ENCODE assay signal across 8 cellular contexts in the genomic region with DNA sequence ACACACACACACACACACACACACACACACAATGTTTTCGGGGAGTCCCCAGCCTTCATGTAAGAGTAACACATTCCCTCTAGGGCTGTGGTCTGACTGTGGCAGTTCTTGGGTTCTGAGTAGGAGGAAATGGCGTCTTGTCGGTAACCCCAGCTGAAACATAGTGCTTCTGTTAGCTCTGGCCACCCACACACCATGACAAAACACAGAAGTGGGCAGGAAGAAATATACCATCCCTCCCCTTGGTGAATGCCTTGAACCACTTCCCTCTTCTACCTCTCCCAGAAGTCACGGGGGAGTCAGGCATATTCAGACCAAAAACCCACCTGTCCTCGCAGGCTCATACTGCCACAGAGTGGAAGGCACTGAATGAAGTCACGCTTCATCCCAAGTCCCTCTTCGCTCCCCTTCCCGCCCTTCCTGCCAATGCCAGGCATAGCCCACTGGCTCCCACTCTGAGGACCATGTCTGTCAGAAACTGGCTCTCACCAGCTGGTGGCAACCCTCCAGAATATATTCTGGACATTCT. TPM values are rescaled to one million over a fixed set of nuclear protein-coding genes. Genes with fewer than 3 reads are reported as not detected.
DNase-seq lines count a peak whose midpoint lies in the region; ATAC-seq, FAIRE-seq and TF ChIP-seq lines count a peak whose summit lies in the region.

No MANE protein-coding gene starts in this region.

- dilution Hi-C loops in IMR-90 (cut with HindIII; ENCODE audit: low sequenced_read_pairs, unreplicated experiment), result no loop called here

- no peak overlapping the region for H3K56ac ChIP-seq in IMR-90 (ENCODE audit: extremely low read depth, insufficient read depth, low read length)

- WGBS in IMR-90 (ENCODE audit: extremely low coverage in 2 of 2, insufficient read length in 1 of 2), 2 experiments, result 73% methylated on average over 2 of the region's 8 CpGs; no CpG with 5 or more reads in 1 of the 2 experiments

- H3K36me3 Mint-ChIP-seq in CD8-positive, alpha-beta memory T cell, result peaks cover 3 to 20% (median 13%) of the 10 kb centered on the region in 3 donors

- H2BK20ac ChIP-seq in IMR-90 (ENCODE audit: low read depth, low read length), result no peak overlapping the region; the same call in 1 of the 2 replicates

- no peak overlapping the region for H3K23ac ChIP-seq in IMR-90 (ENCODE audit: low read depth, low read length)

- no peak overlapping the region for H3K27ac ChIP-seq in CD8-positive, alpha-beta memory T cell (ENCODE audit: low read depth, low read length)
- H3K27ac ChIP-seq in IMR-90 (ENCODE audit: insufficient read depth, low read length), result no peak overlapping the region

- ATAC-seq in IMR-90 (ENCODE audit: low read depth), result no peak
- no peak for ATAC-seq in GM19467 (IDR thresholded peaks at IDR 0.05; ENCODE audit: unreplicated experiment)

- H3K4me3 Mint-ChIP-seq in CD8-positive, alpha-beta memory T cell, result peak overlapping the region; percentile 18 to 79 (median 47)

- TF ChIP-seq RAD21 in IMR-90 (IDR thresholded peaks at IDR 0.05; ENCODE audit: low read length), result no peak

- FAIRE-seq in RCC 7860 (lab: Jason Lieb, UNC), result no peak

- H3K9ac ChIP-seq in IMR-90 (ENCODE audit: low read depth, low read length), result no peak overlapping the region

- H2BK15ac ChIP-seq in IMR-90 (ENCODE audit: low read depth, low read length), result no peak overlapping the region

- H2BK5ac ChIP-seq in IMR-90 (ENCODE audit: low read depth, low read length, poor library complexity, severe bottlenecking), result no peak overlapping the region

- no peaks in the 10 kb centered on the region for H3K9me1 ChIP-seq in IMR-90 (ENCODE audit: insufficient read depth, low read length)

- CTCF ChIA-PET in CD8-positive, alpha-beta memory T cell (lab: Charles Lee), result interaction anchor here (0.7 to 13.0 kb wide), 25 partner anchors 8 to 164 kb away, joined by 3 to 169 read pairs (median 4); a partner anchor contains a TSS
- CTCF ChIA-PET in IMR-90 (lab: Yijun Ruan, JAX), result interaction anchor here (0.7 to 3.1 kb wide), 8 partner anchors 8 to 337 kb away, joined by 3 to 16 read pairs (median 4); no protein-coding TSS in a partner anchor

- no peak overlapping the region for H3K14ac ChIP-seq in IMR-90 (replicated peaks; ENCODE audit: low read depth, low read length)

- in situ Hi-C loops in IMR-90 (cut with MboI; ENCODE audit: low sequenced_read_pairs), result loop anchor here (5.0 kb wide), 1 partner anchor 124 kb away; no protein-coding TSS in a partner anchor

- no peak for TF ChIP-seq POLR2A in IMR-90 (IDR thresholded peaks at IDR 0.05; ENCODE audit: low read depth, low read length)

- no peaks in the 10 kb centered on the region for H3K27me3 Mint-ChIP-seq in CD8-positive, alpha-beta memory T cell

- POLR2A ChIA-PET in CD8-positive, alpha-beta memory T cell (lab: Charles Lee), result interaction anchor here (0.5 to 1.9 kb wide), 6 partner anchors 12 to 152 kb away, joined by 3 to 5 read pairs (median 4); a partner anchor contains a TSS
- POLR2A ChIA-PET in IMR-90 (lab: Charles Lee; ENCODE audit: unreplicated experiment), result no interaction called here

- no peaks in the 10 kb centered on the region for H3K79me1 ChIP-seq in IMR-90 (ENCODE audit: low read depth in 1 of 2, low read length in 2 of 2)

- peaks cover 6% of the 10 kb centered on the region for H3K36me3 ChIP-seq in CD8-positive, alpha-beta memory T cell (ENCODE audit: insufficient read depth, low read length)
- H3K36me3 ChIP-seq in IMR-90 (ENCODE audit: control insufficient read depth, insufficient read depth, low read length), result peaks cover 15% of the 10 kb centered on the region

- no peak overlapping the region for H4K91ac ChIP-seq in IMR-90 (ENCODE audit: insufficient read depth, low read depth, low read length)

- H3K4me1 Mint-ChIP-seq in CD8-positive, alpha-beta memory T cell, result peaks cover 29 to 34% (median 33%) of the 10 kb centered on the region in 3 donors

- H2AK5ac ChIP-seq in IMR-90 (ENCODE audit: low read depth, low read length), result no peak overlapping the region

- no peak overlapping the region for H4K8ac ChIP-seq in IMR-90 (ENCODE audit: low read depth in 2 of 2, low read length in 2 of 2)

- TF ChIP-seq CTCF in IMR-90 (conservative IDR thresholded peaks at IDR 0.05; ENCODE audit: low read depth, low read length), result no peak

- H3K4me2 ChIP-seq in IMR-90 (ENCODE audit: low read depth, low read length), result no peak overlapping the region

- H2AFZ ChIP-seq in IMR-90 (replicated peaks; ENCODE audit: low read length, poor library complexity), result no peak overlapping the region

- no peaks in the 10 kb centered on the region for H3K9me3 Mint-ChIP-seq in CD8-positive, alpha-beta memory T cell

- BruUV-seq in IMR-90 (replicated peaks; lab: Mats Ljungman, UMichigan), result no TSS peak

- peak overlapping the region; percentile 79 to 96 (median 90) for H3K27ac Mint-ChIP-seq in CD8-positive, alpha-beta memory T cell

- H2BK120ac ChIP-seq in IMR-90 (ENCODE audit: low read depth, low read length), result no peak overlapping the region

- no peak overlapping the region for H3K18ac ChIP-seq in IMR-90 (ENCODE audit: low read depth, low read length)

- no peaks in the 10 kb centered on the region for H3K27me3 ChIP-seq in CD8-positive, alpha-beta memory T cell (ENCODE audit: insufficient read depth, low read length, poor library complexity, severe bottlenecking)
- H3K27me3 ChIP-seq in IMR-90 (ENCODE audit: control insufficient read depth, insufficient read depth, low read length), result peaks cover 4% of the 10 kb centered on the region

- H3K9me3 ChIP-seq in CD8-positive, alpha-beta memory T cell (ENCODE audit: low read length), result no peaks in the 10 kb centered on the region
- H3K9me3 ChIP-seq in IMR-90 (ENCODE audit: control insufficient read depth, insufficient read depth, low read length), result no peaks in the 10 kb centered on the region

- intact Hi-C loops in IMR-90 (cut with micrococcal nuclease), result no loop called here

- H4K5ac ChIP-seq in IMR-90 (ENCODE audit: low read depth, low read length), result no peak overlapping the region

- H3K4me1 ChIP-seq in CD8-positive, alpha-beta memory T cell (ENCODE audit: insufficient read depth, low read length), result peaks cover 20% of the 10 kb centered on the region
- no peaks in the 10 kb centered on the region for H3K4me1 ChIP-seq in IMR-90 (ENCODE audit: control insufficient read depth, insufficient read depth, low read length)

- H2AK9ac ChIP-seq in IMR-90 (replicated peaks; ENCODE audit: low read depth, low read length, poor library complexity), result no peak overlapping the region

- H3K4ac ChIP-seq in IMR-90 (ENCODE audit: low read depth, low read length), result no peak overlapping the region

- no peak overlapping the region for H3K4me3 ChIP-seq in CD8-positive, alpha-beta memory T cell (ENCODE audit: low read length)
- H3K4me3 ChIP-seq in IMR-90 (ENCODE audit: insufficient read depth, low read depth, low read length), result no peak overlapping the region

- no peaks in the 10 kb centered on the region for H4K20me1 ChIP-seq in IMR-90 (ENCODE audit: insufficient read depth, low read length)

- DNase-seq in CD8-positive, alpha-beta memory T cell, result peak; percentile 30 to 79 (median 71)
- DNase-seq in IMR-90 (peak; percentile 17), activated T-cell treated with anti-CD3 and anti-CD28 coated beads for 48 hours (ENCODE audit: low read depth) (peak; percentile 68), pons (ENCODE audit: low spot score) (peak; percentile 36), NCI-H524 treated with DMSO at 0.1 percent for 48 hours (lab: John Stamatoyannopoulos, UW) (no peak), RCC 7860 (ENCODE audit: low spot score) (no peak), ureter (ENCODE audit: low spot score) (no peak)

TF ChIP-seq in IMR-90, 13 proteins besides CTCF, POLR2A, EP300 and RAD21:
- TF ChIP-seq, protein P1, sequence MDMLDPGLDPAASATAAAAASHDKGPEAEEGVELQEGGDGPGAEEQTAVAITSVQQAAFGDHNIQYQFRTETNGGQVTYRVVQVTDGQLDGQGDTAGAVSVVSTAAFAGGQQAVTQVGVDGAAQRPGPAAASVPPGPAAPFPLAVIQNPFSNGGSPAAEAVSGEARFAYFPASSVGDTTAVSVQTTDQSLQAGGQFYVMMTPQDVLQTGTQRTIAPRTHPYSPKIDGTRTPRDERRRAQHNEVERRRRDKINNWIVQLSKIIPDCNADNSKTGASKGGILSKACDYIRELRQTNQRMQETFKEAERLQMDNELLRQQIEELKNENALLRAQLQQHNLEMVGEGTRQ (IDR thresholded peaks at IDR 0.05; ENCODE audit: low read depth, low read length), result no peak
- TF ChIP-seq MAZ (IDR thresholded peaks at IDR 0.05; ENCODE audit: borderline replicate concordance, low read depth, low read length), result no peak
- no peak for TF ChIP-seq MAFK (IDR thresholded peaks at IDR 0.05; ENCODE audit: low read depth, low read length)
- TF ChIP-seq FOS (IDR thresholded peaks at IDR 0.05; ENCODE audit: low read depth, low read length), result no peak
- no peak for TF ChIP-seq RCOR1 (IDR thresholded peaks at IDR 0.05; ENCODE audit: insufficient replicate concordance, low read length)
- TF ChIP-seq BHLHE40 (IDR thresholded peaks at IDR 0.05; ENCODE audit: low read depth, low read length), result no peak
TF ChIP-seq in IMR-90: peak in this region for 0.

RNA-seq across cellular contexts. Expression of a gene that starts 11.5 kb away (rescaled TPM):
- total RNA-seq in CD8-positive, alpha-beta memory T cell, result 10 to 100 TPM; 82.8 to 88.9 TPM
- 34.6 TPM for polyA plus RNA-seq in CD8-positive, alpha-beta memory T cell
- total RNA-seq in IMR-90 (2012; rRNA removed) (66.9 and 86.2 TPM in 2 replicates), ureter (55.5 TPM)
- 65.5 and 66.4 TPM in 2 replicates for polyA plus RNA-seq in IMR-90 (2012; rRNA removed)
- 39.6 and 67.3 TPM in 2 replicates for polyA plus RNA-seq in IMR-90 (2012; cell fraction: cytosol; rRNA removed)
- 24.1 and 65.4 TPM in 2 replicates for polyA plus RNA-seq in IMR-90 (2012; cell fraction: nucleus; rRNA removed; ENCODE audit: low replicate concordance)

RNA-seq across cellular contexts. Expression of a gene that starts 18.4 kb away (rescaled TPM):
- 10 to 100 TPM; 74.8 to 75.1 TPM for total RNA-seq in CD8-positive, alpha-beta memory T cell
- 101 TPM for polyA plus RNA-seq in CD8-positive, alpha-beta memory T cell
- total RNA-seq in IMR-90 (2012; rRNA removed) (47.5 and 56.9 TPM in 2 replicates), ureter (107 TPM)
- polyA plus RNA-seq in IMR-90 (2012; rRNA removed), result 24.9 and 32.0 TPM in 2 replicates
- polyA plus RNA-seq in IMR-90 (2012; cell fraction: cytosol; rRNA removed), result 16.5 and 26.0 TPM in 2 replicates
- polyA plus RNA-seq in IMR-90 (2012; cell fraction: nucleus; rRNA removed; ENCODE audit: low replicate concordance), result 30.3 and 35.4 TPM in 2 replicates

Comparison
In these comparisons a context has a peak if more than half of its experiments do, and no peak if none do; other contexts are left out.
1. DNase-seq: peak in CD8-positive, alpha-beta memory T cell (5 of 5), IMR-90 (single experiment), activated T-cell treated with anti-CD3 and anti-CD28 coated beads for 48 hours (single experiment) and pons (single experiment); none in NCI-H524 treated with DMSO at 0.1 percent for 48 hours (single experiment), RCC 7860 (single experiment) and ureter (single experiment).